In the genomic region with DNA sequence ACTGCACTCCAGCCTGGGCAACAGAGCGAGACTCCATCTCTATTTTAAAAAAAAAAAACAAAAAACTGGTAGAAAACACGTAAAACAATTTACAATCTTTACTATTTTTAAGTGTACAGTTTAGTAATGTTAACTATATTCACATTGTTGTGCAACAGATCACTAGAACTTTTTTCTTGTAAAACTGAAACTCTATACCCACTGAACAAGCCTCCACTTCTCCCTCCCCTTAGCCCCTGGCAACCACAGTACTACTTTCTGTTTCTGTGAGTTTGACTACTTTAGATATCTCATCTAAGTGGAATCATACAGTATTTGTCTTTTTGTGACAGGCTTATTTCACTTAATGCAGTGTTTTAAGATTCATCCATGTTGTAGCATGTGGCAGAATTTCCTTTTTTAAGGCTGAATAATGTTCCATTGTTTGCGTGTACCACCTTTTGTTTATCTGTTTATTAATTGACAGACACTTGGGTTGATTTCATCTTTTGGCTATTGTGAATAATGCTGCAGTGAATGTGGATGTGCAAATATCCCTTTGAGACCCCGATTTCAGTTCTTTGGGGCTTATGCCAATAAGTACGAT, we compare ENCODE assay signal across 9 cellular contexts. TPM values are rescaled to one million over a fixed set of nuclear protein-coding genes. Genes with fewer than 3 reads are reported as not detected.
DNase-seq lines count a peak whose midpoint lies in the region; ATAC-seq lines count a peak whose summit lies in the region.
"Had no signal": no experiment of that assay in that cellular context is flagged by ENCODE, and none has a peak within 500 bp of the region (broad histone marks: within the 10 kb centered on the region; RNA-seq: fewer than 3 reads in every experiment).

No MANE protein-coding gene starts in this region.

- H3K9me3 Mint-ChIP-seq in CD4-positive, alpha-beta memory T cell, result no peaks in the 10 kb centered on the region

- no peak overlapping the region for H3K4me3 Mint-ChIP-seq in CD4-positive, alpha-beta memory T cell

- DNase-seq in iris pigment epithelial cell (ENCODE audit: low read depth) (peak; percentile 70), NCI-H774 (lab: John Stamatoyannopoulos, UW) (no peak), SW 1271 (lab: John Stamatoyannopoulos, UW) (no peak), NCI-H1105 treated with DMSO at 0.1 percent for 48 hours (lab: John Stamatoyannopoulos, UW) (no peak)
- DNase-seq in CD4-positive, alpha-beta memory T cell, result no peak

- peaks cover under 1% of the 10 kb centered on the region for H3K36me3 ChIP-seq in CD4-positive, alpha-beta memory T cell (ENCODE audit: insufficient read depth, low read length)

- H3K27ac ChIP-seq in CD4-positive, alpha-beta memory T cell (ENCODE audit: low read depth, low read length), result no peak overlapping the region

- peaks cover 3 to 8% (median 5%) of the 10 kb centered on the region in 4 donors for H3K4me1 Mint-ChIP-seq in CD4-positive, alpha-beta memory T cell

- no peaks in the 10 kb centered on the region for H3K27me3 ChIP-seq in CD4-positive, alpha-beta memory T cell (ENCODE audit: insufficient read depth, low read length)

- H3K27ac Mint-ChIP-seq in CD4-positive, alpha-beta memory T cell, result peak overlapping the region in 3 of 7 donors; percentile 73 to 85 (median 75)

- POLR2A ChIA-PET in CD4-positive, alpha-beta memory T cell (lab: Charles Lee; ENCODE audit: partially characterized antibody), result interaction anchor here (0.6 kb wide), 1 partner anchor 148 kb away, joined by 4 read pairs; no protein-coding TSS in a partner anchor

- no peaks in the 10 kb centered on the region for H3K9me3 ChIP-seq in CD4-positive, alpha-beta memory T cell (ENCODE audit: control insufficient read depth in 1 of 2, low read length in 2 of 2)

- peaks cover 26 to 34% of the 10 kb centered on the region in 2 donors for H3K36me3 Mint-ChIP-seq in CD4-positive, alpha-beta memory T cell

- H3K4me3 ChIP-seq in CD4-positive, alpha-beta memory T cell (ENCODE audit: low read length in 2 of 2), result no peak overlapping the region

- no peaks in the 10 kb centered on the region for H3K27me3 Mint-ChIP-seq in CD4-positive, alpha-beta memory T cell

- H3K4me1 ChIP-seq in CD4-positive, alpha-beta memory T cell (ENCODE audit: insufficient read depth, low read length), result no peaks in the 10 kb centered on the region

- ATAC-seq in GM18870 (IDR thresholded peaks at IDR 0.05; ENCODE audit: unreplicated experiment), result peak; percentile 73
- ATAC-seq in GM21723 (IDR thresholded peaks at IDR 0.05; ENCODE audit: unreplicated experiment), result peak; percentile 88
- ATAC-seq in HG03571 (IDR thresholded peaks at IDR 0.05; ENCODE audit: unreplicated experiment), result peak; percentile 78
- ATAC-seq: SK-N-SH treated with all-trans-retinoic acid at 6 μM for 48 hours had no signal

- intact Hi-C loops in CD4-positive, alpha-beta memory T cell (cut with micrococcal nuclease), result no loop called here

- CTCF ChIA-PET in CD4-positive, alpha-beta memory T cell (lab: Charles Lee; ENCODE audit: partially characterized antibody), result no interaction called here

RNA-seq across cellular contexts. Expression of gene DDB2, which starts 10.9 kb away (rescaled TPM):
- 100 to 1,000 TPM; 129 to 132 TPM for total RNA-seq in CD4-positive, alpha-beta memory T cell
- polyA plus RNA-seq in CD4-positive, alpha-beta memory T cell, result 10 to 100 TPM; 36.2 to 40.2 TPM

RNA-seq across cellular contexts. Expression of gene ACP2, which starts 23.0 kb away (rescaled TPM):
- total RNA-seq in CD4-positive, alpha-beta memory T cell, result 10 to 100 TPM; 23.6 to 23.7 TPM
- polyA plus RNA-seq in CD4-positive, alpha-beta memory T cell, result 10 to 100 TPM; 11.4 to 19.0 TPM

RNA-seq across cellular contexts. Expression of gene NR1H3, which starts 32.2 kb away (rescaled TPM):
- 10 to 100 TPM; 17.8 to 20.0 TPM for total RNA-seq in CD4-positive, alpha-beta memory T cell
- polyA plus RNA-seq in CD4-positive, alpha-beta memory T cell, result 1 to 10 TPM; 3.3 to 7.8 TPM

RNA-seq across cellular contexts. Expression of gene PACSIN3, which starts 39.4 kb away (rescaled TPM):
- 1 to 10 TPM in 1 of 2 experiments, not detected in 1; 1.3 TPM for total RNA-seq in CD4-positive, alpha-beta memory T cell
- under 1 TPM in 1 of 2 donors, not detected in 1; 0.23 TPM for polyA plus RNA-seq in CD4-positive, alpha-beta memory T cell

RNA-seq across cellular contexts. Expression of gene MADD, which starts 44.3 kb away (rescaled TPM):
- total RNA-seq in CD4-positive, alpha-beta memory T cell, result 100 to 1,000 TPM; 118 to 119 TPM
- 10 to 100 TPM; 19.3 to 32.4 TPM for polyA plus RNA-seq in CD4-positive, alpha-beta memory T cell
